ENCODE assay signal across 8 cellular contexts in genomic region chr9:94922098-94922607, GRCh38.
DNase-seq lines count a peak whose midpoint lies in the region; ATAC-seq and TF ChIP-seq lines count a peak whose summit lies in the region.

No MANE protein-coding gene starts in this region.

- peak overlapping the region; percentile 74 for H3K27ac Mint-ChIP-seq in progenitor cell of endocrine pancreas

- TF ChIP-seq CTCF in progenitor cell of endocrine pancreas (IDR thresholded peaks at IDR 0.05; ENCODE audit: unreplicated experiment) (no peak), GM13977 (IDR thresholded peaks at IDR 0.05; ENCODE audit: extremely low read depth, insufficient read depth, missing control alignments) (no peak)

- H3K9me3 ChIP-seq in SJSA1 (replicated peaks), result no peaks in the 10 kb centered on the region

- H3K9me3 Mint-ChIP-seq in progenitor cell of endocrine pancreas (ENCODE audit: low read depth), result no peaks in the 10 kb centered on the region

- peak overlapping the region; percentile 94 for H3K27ac ChIP-seq in SJSA1

- H3K27me3 ChIP-seq in SJSA1 (replicated peaks), result no peaks in the 10 kb centered on the region

- H3K27me3 Mint-ChIP-seq in progenitor cell of endocrine pancreas, result no peaks in the 10 kb centered on the region

- in situ Hi-C loops in G401 (cut with HindIII; ENCODE audit: low sequenced_read_pairs), result no loop called here
- in situ Hi-C loops in GM13977 (cut with MboI; ENCODE audit: low pct_unique_long_range_greater_than_20kb, low sequenced_read_pairs, unreplicated experiment), result no loop called here

- peak overlapping the region; percentile 15 for H3K4me3 ChIP-seq in SJSA1

- H3K4me3 Mint-ChIP-seq in progenitor cell of endocrine pancreas (ENCODE audit: low read depth), result no peak overlapping the region

- peaks cover 2% of the 10 kb centered on the region for H3K36me3 Mint-ChIP-seq in progenitor cell of endocrine pancreas (ENCODE audit: insufficient read depth)

- H3K36me3 ChIP-seq in SJSA1, result peaks cover 27% of the 10 kb centered on the region

- DNase-seq in G401 (ENCODE audit: low spot score), result peak; percentile 78
- DNase-seq in SJSA1 (ENCODE audit: low read depth in 1 of 2, low spot score in 2 of 2), result peak; percentile 86 to 95
- DNase-seq in fibroblast of the conjunctiva (ENCODE audit: low read depth), result peak; percentile 86
- DNase-seq in progenitor cell of endocrine pancreas (ENCODE audit: low spot score, unreplicated experiment), result no peak
- DNase-seq in GM13977 (ENCODE audit: low spot score), result no peak
- DNase-seq in D341Med (ENCODE audit: low spot score), result no peak

- ATAC-seq in HG02884 (IDR thresholded peaks at IDR 0.05; ENCODE audit: unreplicated experiment) (no peak), GM18907 (IDR thresholded peaks at IDR 0.05; ENCODE audit: unreplicated experiment) (no peak)

- H3K4me1 Mint-ChIP-seq in progenitor cell of endocrine pancreas (ENCODE audit: low read depth), result peaks cover 56% of the 10 kb centered on the region

- peaks cover 58% of the 10 kb centered on the region for H3K4me1 ChIP-seq in SJSA1 (replicated peaks)

Comparison
In these comparisons a context has a peak if more than half of its experiments do, and no peak if none do; other contexts are left out.
1. DNase-seq: peak in G401 (single experiment), SJSA1 (2 of 2) and fibroblast of the conjunctiva (single experiment); none in progenitor cell of endocrine pancreas (single experiment), GM13977 (single experiment) and D341Med (single experiment).